In genomic region chr9:75911390-75911789, GRCh38 we compare ENCODE assay signal across 14 cellular contexts.
"Had no signal": no experiment of that assay in that cellular context is flagged by ENCODE, and none has a peak within 500 bp of the region (broad histone marks: within the 10 kb centered on the region; RNA-seq: fewer than 3 reads in every experiment).

No MANE protein-coding gene starts in this region.

- H3K27ac ChIP-seq: colonic mucosa, neutrophil, parathyroid adenoma, sigmoid colon, SK-N-MC, spleen, thoracic aorta, upper lobe of right lung had no signal

- H3K4me1 ChIP-seq: colonic mucosa, spleen, upper lobe of right lung had no signal

- H3K9me3 ChIP-seq: colonic mucosa, neutrophil, sigmoid colon, spleen, thoracic aorta, upper lobe of right lung had no signal

- ATAC-seq: upper lobe of right lung had no signal

- H3K4me3 ChIP-seq: colonic mucosa, sigmoid colon, SK-N-MC, spleen, thoracic aorta, upper lobe of right lung had no signal

- H3K27me3 Mint-ChIP-seq: activated naive CD8-positive, alpha-beta T cell; stimulated activated naive CD8-positive, alpha-beta T cell treated with anti-CD3 and anti-CD28 coated beads, Interleukin-15, Interleukin-2, amounts not matched to agents 100 ng/mL and 50 ng/mL, for 24 hours had no signal

- H3K9me3 Mint-ChIP-seq: brain; stimulated activated naive CD8-positive, alpha-beta T cell treated with anti-CD3 and anti-CD28 coated beads, Interleukin-15, Interleukin-2, amounts not matched to agents 100 ng/mL and 50 ng/mL, for 24 hours had no signal

- H3K4me3 Mint-ChIP-seq: activated naive CD8-positive, alpha-beta T cell; naive B cell; stimulated activated naive CD8-positive, alpha-beta T cell treated with anti-CD3 and anti-CD28 coated beads, Interleukin-15, Interleukin-2, amounts not matched to agents 100 ng/mL and 50 ng/mL, for 24 hours had no signal

- H3K27me3 ChIP-seq: colonic mucosa, neutrophil, sigmoid colon, spleen, upper lobe of right lung had no signal

- DNase-seq: central memory CD4-positive, alpha-beta T cell; colonic mucosa; naive B cell; Right ventricle myocardium superior; sigmoid colon; spleen; upper lobe of right lung had no signal

- H3K36me3 ChIP-seq: colonic mucosa, neutrophil, sigmoid colon, spleen, thoracic aorta, upper lobe of right lung had no signal

- H3K27ac Mint-ChIP-seq: activated naive CD8-positive, alpha-beta T cell; naive B cell; stimulated activated naive CD8-positive, alpha-beta T cell treated with anti-CD3 and anti-CD28 coated beads, Interleukin-15, Interleukin-2, amounts not matched to agents 100 ng/mL and 50 ng/mL, for 24 hours had no signal

- H3K4me1 Mint-ChIP-seq: naive B cell had no signal

- H3K36me3 Mint-ChIP-seq: brain, naive B cell had no signal
